In genomic region chr4:30725562-30725961, GRCh38 we compare ENCODE assay signal across 15 cellular contexts. TPM values are rescaled to one million over a fixed set of nuclear protein-coding genes. Genes with fewer than 3 reads are reported as not detected.
A peak's percentile ranks its signal among the peaks of the same experiment; 100 is the strongest.
DNase-seq lines count a peak whose midpoint lies in the region; ATAC-seq, FAIRE-seq and TF ChIP-seq lines count a peak whose summit lies in the region.
"Had no signal": no experiment of that assay in that cellular context is flagged by ENCODE, and none has a peak within 500 bp of the region (broad histone marks: within the 10 kb centered on the region; RNA-seq: fewer than 3 reads in every experiment).

No MANE protein-coding gene starts in this region.

- RAD21 ChIA-PET in HCT116 (lab: Charles Lee; ENCODE audit: low non-redundant PET in 1 of 2, low total read pairs in 2 of 2, uncharacterized antibody in 2 of 2, unreplicated experiment in 2 of 2) = no interaction called here

- H3K27ac ChIP-seq in HCT116 (ENCODE audit: low read depth, low read length) (no peak overlapping the region; the same call in 1 of the 2 replicates), iPS-20b (ENCODE audit: low read length) (no peak overlapping the region), smooth muscle cell (ENCODE audit: low read depth) (no peak overlapping the region)

- H3K27me3 ChIP-seq in HCT116 (ENCODE audit: insufficient read depth, low read length) = no peaks in the 10 kb centered on the region
- no peaks in the 10 kb centered on the region for H3K27me3 ChIP-seq in bronchial epithelial cell (ENCODE audit: control insufficient read depth, insufficient read depth, low read length)
- peaks cover 39% of the 10 kb centered on the region for H3K27me3 ChIP-seq in iPS-20b (ENCODE audit: insufficient read depth, low read length)
- H3K27me3 ChIP-seq in smooth muscle cell (ENCODE audit: low read depth) = no peaks in the 10 kb centered on the region

- H2AFZ ChIP-seq in HCT116 (ENCODE audit: low read depth, low read length, poor library complexity, severe bottlenecking) (peak overlapping the region; percentile 75), smooth muscle cell (ENCODE audit: low read depth) (no peak overlapping the region)

- no peak for FAIRE-seq in bronchial epithelial cell (lab: Jason Lieb, UNC)
- FAIRE-seq: GM19239 had no signal

- BruUV-seq in HCT116 (replicated peaks; lab: Mats Ljungman, UMichigan) = no TSS peak

- H3K9ac ChIP-seq in HCT116 (ENCODE audit: low read length) (no peak overlapping the region), iPS-20b (ENCODE audit: low read depth, low read length) (no peak overlapping the region), smooth muscle cell (ENCODE audit: low read depth) (no peak overlapping the region)

- H3K36me3 ChIP-seq in HCT116 (ENCODE audit: control insufficient read depth in 1 of 2, insufficient read depth in 2 of 2, low read length in 2 of 2) = peaks cover 0 to 4% of the 10 kb centered on the region in 2 experiments; a peak in 1 of 4 replicates
- no peaks in the 10 kb centered on the region for H3K36me3 ChIP-seq in bronchial epithelial cell (ENCODE audit: control insufficient read depth, insufficient read depth, low read length)
- no peaks in the 10 kb centered on the region for H3K36me3 ChIP-seq in iPS-20b (ENCODE audit: insufficient read depth, low read depth, low read length)
- no peaks in the 10 kb centered on the region for H3K36me3 ChIP-seq in smooth muscle cell (ENCODE audit: low read depth)

- H4K20me1 ChIP-seq in HCT116 (ENCODE audit: insufficient read depth) (no peaks in the 10 kb centered on the region), smooth muscle cell (ENCODE audit: low read depth) (peaks cover 32% of the 10 kb centered on the region)

- TF ChIP-seq POLR2A in HCT116 (IDR thresholded peaks at IDR 0.05; ENCODE audit: borderline replicate concordance, extremely low read depth, insufficient read depth, insufficient read length) = no peak
- no peak for TF ChIP-seq POLR2A in GM18505 (IDR thresholded peaks at IDR 0.05; ENCODE audit: borderline replicate concordance, extremely low read depth, insufficient read depth, insufficient read length)

- TF ChIP-seq CTCF in HCT116 (IDR thresholded peaks at IDR 0.05 in 2 of 3, conservative IDR thresholded peaks at IDR 0.05 in 1 of 3; ENCODE audit: borderline replicate concordance in 1 of 3, insufficient read depth in 1 of 3, low read depth in 2 of 3, low read length in 2 of 3) (no peak), bronchial epithelial cell (IDR thresholded peaks at IDR 0.05; ENCODE audit: insufficient read depth, low read length, severe bottlenecking) (no peak), smooth muscle cell (IDR thresholded peaks at IDR 0.05; ENCODE audit: borderline replicate concordance, insufficient read depth, poor library complexity, severe bottlenecking) (no peak)

- DNase-seq in HCT116 (ENCODE audit: low read depth, low spot score) (no peak), bronchial epithelial cell (ENCODE audit: low read depth) (no peak), smooth muscle cell (lab: John Stamatoyannopoulos, UW; ENCODE audit: unreplicated experiment) (no peak)
- DNase-seq: foreskin fibroblast; HFFc6; NCI-H2227 treated with DMSO at 0.1 percent for 48 hours; NK-92 treated with Interleukin-12 subunit alpha and Interleukin-12 subunit beta, amount 100 ng/mL, for 24 hours had no signal

- POLR2A ChIA-PET in HCT116 (lab: Charles Lee) = no interaction called here

- H3F3A ChIP-seq in smooth muscle cell (ENCODE audit: low read depth) = no peaks in the 10 kb centered on the region

- H3K9me2 ChIP-seq in HCT116 (ENCODE audit: insufficient read depth) = no peaks in the 10 kb centered on the region

- no peak overlapping the region for H3K4me2 ChIP-seq in HCT116 (ENCODE audit: low read length)
- peak overlapping the region; percentile 91 for H3K4me2 ChIP-seq in smooth muscle cell

- intact Hi-C loops in HCT116 (cut with micrococcal nuclease) = no loop called here

- ATAC-seq in HCT116 (no peak), GM19023 (IDR thresholded peaks at IDR 0.05; ENCODE audit: unreplicated experiment) (no peak), GM18505 (IDR thresholded peaks at IDR 0.05; ENCODE audit: unreplicated experiment) (no peak), HG02840 (IDR thresholded peaks at IDR 0.05; ENCODE audit: low FRiP score, unreplicated experiment) (no peak), HG03159 (IDR thresholded peaks at IDR 0.05; ENCODE audit: unreplicated experiment) (no peak)
- ATAC-seq: WTC11 had no signal

- H3K9me3 ChIP-seq in HCT116 (ENCODE audit: control insufficient read depth in 1 of 2, insufficient read depth in 1 of 2, low read depth in 1 of 2, low read length in 2 of 2) = peaks cover 10 to 25% of the 10 kb centered on the region in 2 experiments; a peak in 2 of 4 replicates
- no peaks in the 10 kb centered on the region; the same call in 1 of the 2 replicates for H3K9me3 ChIP-seq in iPS-20b (ENCODE audit: insufficient read depth, low read depth, low read length)
- no peaks in the 10 kb centered on the region for H3K9me3 ChIP-seq in smooth muscle cell (replicated peaks; ENCODE audit: low read depth)

- TF ChIP-seq RAD21 in HCT116 (IDR thresholded peaks at IDR 0.05; ENCODE audit: low read depth) = no peak

- WGBS in smooth muscle cell (ENCODE audit: low lambda C conversion rate) = 61% methylated on average over 2 of the region's 2 CpGs

- H3K4me3 ChIP-seq in HCT116 (replicated peaks in 1 of 2; ENCODE audit: low read depth in 1 of 2, low read length in 2 of 2) (no peak overlapping the region), bronchial epithelial cell (ENCODE audit: low read depth, low read length) (peak overlapping the region; percentile 19), iPS-20b (ENCODE audit: low read length) (peak overlapping the region; percentile 76), smooth muscle cell (peak overlapping the region; percentile 69)

- CTCF ChIA-PET in HCT116 (lab: Charles Lee) = no interaction called here

- H3K79me2 ChIP-seq in HCT116 (ENCODE audit: insufficient read depth, low read length) (no peaks in the 10 kb centered on the region), smooth muscle cell (ENCODE audit: low read depth) (peaks cover 86% of the 10 kb centered on the region)

- H3K4me1 ChIP-seq in HCT116 (ENCODE audit: control insufficient read depth in 1 of 2, insufficient read depth in 2 of 2, low read length in 2 of 2) (peaks cover 4 to 32% of the 10 kb centered on the region in 2 experiments; a peak in 3 of 4 replicates), iPS-20b (ENCODE audit: insufficient read depth, low read length) (no peaks in the 10 kb centered on the region; the same call in 1 of the 2 replicates), smooth muscle cell (ENCODE audit: low read depth) (peaks cover 31% of the 10 kb centered on the region)

TF ChIP-seq in HCT116, 20 proteins besides CTCF, POLR2A, EP300 and RAD21 (continues in another document):
- TF ChIP-seq EZH2phosphoT487 (IDR thresholded peaks at IDR 0.05; ENCODE audit: borderline replicate concordance) (no peak), REST (IDR thresholded peaks at IDR 0.05; ENCODE audit: low read depth) (no peak), ZBTB33 (IDR thresholded peaks at IDR 0.05; ENCODE audit: extremely low read depth, insufficient replicate concordance, low read length) (no peak), FOSL1 (IDR thresholded peaks at IDR 0.05; ENCODE audit: low read depth) (no peak), JUND (IDR thresholded peaks at IDR 0.05) (no peak), POLR2AphosphoS5 (IDR thresholded peaks at IDR 0.05; ENCODE audit: low read depth, low read length) (no peak), YY1 (IDR thresholded peaks at IDR 0.05; ENCODE audit: extremely low read depth, insufficient replicate concordance, low read depth, low read length) (no peak), EZH2 (IDR thresholded peaks at IDR 0.05) (no peak), CBX3 (IDR thresholded peaks at IDR 0.05; ENCODE audit: low read depth) (no peak), ZNF274 (IDR thresholded peaks at IDR 0.05; ENCODE audit: low read depth, low read length) (no peak)

RNA-seq across cellular contexts. Expression of gene PCDH7, which starts 5.4 kb away (rescaled TPM):
- total RNA-seq in HCT116 (2021; ENCODE audit: unreplicated experiment) (65.9 TPM), bronchial epithelial cell (12.1 and 16.4 TPM in 2 replicates), smooth muscle cell (35.5 and 35.7 TPM in 2 replicates)
- 29.5 and 35.8 TPM in 2 replicates for polyA plus RNA-seq in HCT116 (2012)
- polyA plus RNA-seq in smooth muscle cell = 12.3 and 25.5 TPM in 2 replicates
- total RNA-seq: T-helper 1 cell treated with Interleukin-12 subunit alpha and Interleukin-12 subunit beta and Interleukin-4 antibody, amounts not matched to agents 30 ng/mL and 1 ng/mL, for 36 hours had no signal

Comparison
In these comparisons a context has a peak if more than half of its experiments do, and no peak if none do; other contexts are left out.
1. H3K4me3 ChIP-seq: peak in bronchial epithelial cell (single experiment), iPS-20b (single experiment) and smooth muscle cell (single experiment); none in HCT116 (0 of 2).